1 cellular context compared by ENCODE assay signal in genomic region chr5:68271124-68271523, GRCh38.
TF ChIP-seq lines count a peak whose summit lies in the region.

No MANE protein-coding gene starts in this region.

TF ChIP-seq in HepG2, 621 proteins besides CTCF, POLR2A, EP300 and RAD21 (continued from another document and continues in another):
- TF ChIP-seq AHDC1 (CRISPR knock-in tag; IDR thresholded peaks at IDR 0.05; ENCODE audit: borderline replicate concordance) (peak; percentile 67; the same call in 1 of the 2 replicates), ZBTB7B (CRISPR knock-in tag; IDR thresholded peaks at IDR 0.05) (0 out of 2 replicates have a peak, but pooled peaks have one; percentile 57), GFI1 (CRISPR knock-in tag; IDR thresholded peaks at IDR 0.05; ENCODE audit: borderline replicate concordance) (0 out of 2 replicates have a peak, but pooled peaks have one; percentile 18), ZNF605 (CRISPR knock-in tag; IDR thresholded peaks at IDR 0.05) (no peak), MED8 (CRISPR knock-in tag; IDR thresholded peaks at IDR 0.05; ENCODE audit: insufficient replicate concordance) (peak; percentile 48), IRF1 (CRISPR knock-in tag; IDR thresholded peaks at IDR 0.05; ENCODE audit: low read depth) (no peak), POLR2G (IDR thresholded peaks at IDR 0.05; ENCODE audit: low read depth, low read length) (no peak), DZIP1 (CRISPR knock-in tag; IDR thresholded peaks at IDR 0.05) (no peak), KMT2B (CRISPR knock-in tag; IDR thresholded peaks at IDR 0.05) (peak; percentile 54; the same call in 1 of the 2 replicates), SMAD3 (CRISPR knock-in tag; IDR thresholded peaks at IDR 0.05) (peak; percentile 37; the same call in 1 of the 2 replicates), ZNF652 (CRISPR knock-in tag; IDR thresholded peaks at IDR 0.05; ENCODE audit: borderline replicate concordance, low read depth) (no peak), ZMYM2 (CRISPR knock-in tag; IDR thresholded peaks at IDR 0.05) (peak; percentile 55; the same call in 1 of the 2 replicates), SKI (IDR thresholded peaks at IDR 0.05; ENCODE audit: partially characterized antibody) (no peak), REPIN1 (CRISPR knock-in tag; IDR thresholded peaks at IDR 0.05; ENCODE audit: borderline replicate concordance, low read depth) (peak; percentile 34; the same call in 1 of the 2 replicates), STAG1 (CRISPR knock-in tag; IDR thresholded peaks at IDR 0.05) (0 out of 2 replicates have a peak, but pooled peaks have one; percentile 8), SMC3 (IDR thresholded peaks at IDR 0.05; ENCODE audit: low read length) (no peak), ZNF33A (CRISPR knock-in tag; IDR thresholded peaks at IDR 0.05; ENCODE audit: borderline replicate concordance) (no peak), KDM2A (CRISPR knock-in tag; IDR thresholded peaks at IDR 0.05; ENCODE audit: borderline replicate concordance, low read depth) (no peak), ZNF670 (CRISPR knock-in tag; IDR thresholded peaks at IDR 0.05; ENCODE audit: borderline replicate concordance) (no peak), FOXP4 (CRISPR knock-in tag; IDR thresholded peaks at IDR 0.05) (peak; percentile 83), ZNF230 (CRISPR knock-in tag; IDR thresholded peaks at IDR 0.05) (no peak), SPEN (CRISPR knock-in tag; IDR thresholded peaks at IDR 0.05; ENCODE audit: low read depth) (no peak), PBX2 (CRISPR knock-in tag; IDR thresholded peaks at IDR 0.05) (no peak), ELF3 (CRISPR knock-in tag; IDR thresholded peaks at IDR 0.05) (peak; percentile 49; the same call in 1 of the 2 replicates), REXO4 (CRISPR knock-in tag; IDR thresholded peaks at IDR 0.05; ENCODE audit: borderline replicate concordance) (no peak), PHF8 (CRISPR knock-in tag; IDR thresholded peaks at IDR 0.05) (no peak), TEAD3 (CRISPR knock-in tag; optimal IDR thresholded peaks at IDR 0.05; ENCODE audit: borderline replicate concordance) (peak; percentile 38), ZNF335 (CRISPR knock-in tag; IDR thresholded peaks at IDR 0.05) (no peak), ZMAT3 (CRISPR knock-in tag; conservative IDR thresholded peaks at IDR 0.05) (no peak), CEBPB (IDR thresholded peaks at IDR 0.05; ENCODE audit: borderline replicate concordance, low read depth, low read length) (no peak), FOXA3 (CRISPR knock-in tag; IDR thresholded peaks at IDR 0.05) (peak; percentile 88), SIN3A (IDR thresholded peaks at IDR 0.05; ENCODE audit: borderline replicate concordance, low read depth, low read length) (no peak), ZGPAT (CRISPR knock-in tag; IDR thresholded peaks at IDR 0.05) (0 out of 2 replicates have a peak, but pooled peaks have one; percentile 21), CREB1 (IDR thresholded peaks at IDR 0.05) (no peak), CREB1 (CRISPR knock-in tag; IDR thresholded peaks at IDR 0.05) (no peak), ZNF260 (CRISPR knock-in tag; IDR thresholded peaks at IDR 0.05; ENCODE audit: borderline replicate concordance, low read depth) (no peak), ATF4 (CRISPR knock-in tag; IDR thresholded peaks at IDR 0.05) (peak in 1 of 2 experiments; percentile 82; a peak in 2 of 4 replicates), ASH2L (IDR thresholded peaks at IDR 0.05; ENCODE audit: insufficient read length, low read depth, low read length) (no peak), ZNF780A (CRISPR knock-in tag; IDR thresholded peaks at IDR 0.05) (no peak), THRA (CRISPR knock-in tag; IDR thresholded peaks at IDR 0.05; ENCODE audit: borderline replicate concordance) (0 out of 2 replicates have a peak, but pooled peaks have one; percentile 47), GPN1 (CRISPR knock-in tag; IDR thresholded peaks at IDR 0.05; ENCODE audit: borderline replicate concordance) (no peak), SOX6 (IDR thresholded peaks at IDR 0.05) (no peak), SOX6 (CRISPR knock-in tag; IDR thresholded peaks at IDR 0.05) (peak; percentile 77), PRDM10 (CRISPR knock-in tag; IDR thresholded peaks at IDR 0.05; ENCODE audit: low read depth) (no peak)
